ENCODE assay signal across 24 cellular contexts in the genomic region with DNA sequence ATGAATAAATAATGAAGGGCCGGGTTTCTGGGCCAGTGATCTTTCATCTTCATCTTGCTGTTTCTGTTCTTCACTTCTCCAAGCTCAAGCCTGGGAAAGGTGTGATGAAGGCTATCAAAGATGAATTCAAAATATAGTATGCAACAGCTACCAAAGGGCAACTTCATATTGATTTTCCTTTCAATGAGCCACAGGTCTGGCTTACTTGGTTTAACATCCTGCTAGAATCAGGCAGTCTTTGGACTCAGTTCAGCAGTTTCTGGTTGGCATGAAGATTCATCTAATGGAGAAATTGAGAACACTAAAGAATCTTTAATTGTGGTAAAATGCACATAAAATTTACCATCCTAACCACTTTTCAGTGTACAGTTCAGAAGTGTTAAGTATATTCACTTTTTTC. TPM values are rescaled to one million over a fixed set of nuclear protein-coding genes. Genes with fewer than 3 reads are reported as not detected.
A peak's percentile ranks its signal among the peaks of the same experiment; 100 is the strongest.
DNase-seq lines count a peak whose midpoint lies in the region; ATAC-seq and TF ChIP-seq lines count a peak whose summit lies in the region.
"Had no signal": no experiment of that assay in that cellular context is flagged by ENCODE, and none has a peak within 500 bp of the region (broad histone marks: within the 10 kb centered on the region; RNA-seq: fewer than 3 reads in every experiment).

No MANE protein-coding gene starts in this region.

- peaks cover 3% of the 10 kb centered on the region; the same call in 1 of the 2 replicates for H3F3A ChIP-seq in GM23338 (replicated peaks; ENCODE audit: low read depth)

- no peaks in the 10 kb centered on the region for H3K4me1 Mint-ChIP-seq in GM23338
- H3K4me1 Mint-ChIP-seq: CD8-positive, alpha-beta memory T cell had no signal

- peaks cover 20% of the 10 kb centered on the region for H3K9me3 Mint-ChIP-seq in GM23338
- H3K9me3 Mint-ChIP-seq: CD8-positive, alpha-beta memory T cell; HFFc6 had no signal

- H3K9ac ChIP-seq in Karpas-422 (ENCODE audit: low read length) = no peak overlapping the region
- H3K9ac ChIP-seq: BLaER1 treated with 17β-estradiol and CSF1 and Interleukin-3, amounts not matched to agents 10 nM and 100 nM had no signal

- TF ChIP-seq CTCF in GM23338 (conservative IDR thresholded peaks at IDR 0.05; ENCODE audit: low read depth in 2 of 2) = no peak
- TF ChIP-seq CTCF in OCI-LY7 (conservative IDR thresholded peaks at IDR 0.05; ENCODE audit: low read length) = no peak
- no peak for TF ChIP-seq CTCF in right lobe of liver (IDR thresholded peaks at IDR 0.05)
- no peak for TF ChIP-seq CTCF in osteoblast (IDR thresholded peaks at IDR 0.05; ENCODE audit: extremely low read depth, low read depth, low read length)

- H4K20me1 ChIP-seq in GM23338 (replicated peaks; ENCODE audit: insufficient read depth) = no peaks in the 10 kb centered on the region
- H4K20me1 ChIP-seq in Karpas-422 (ENCODE audit: insufficient read depth, low read depth, low read length) = no peaks in the 10 kb centered on the region
- H4K20me1 ChIP-seq in OCI-LY7 (ENCODE audit: insufficient read depth, low read length) = no peaks in the 10 kb centered on the region
- no peaks in the 10 kb centered on the region for H4K20me1 ChIP-seq in osteoblast (ENCODE audit: insufficient read depth, low read length)
- H4K20me1 ChIP-seq: BLaER1 treated with 17β-estradiol and CSF1 and Interleukin-3, amounts not matched to agents 10 nM and 100 nM had no signal

- H3K27ac ChIP-seq in GM23338 (ENCODE audit: low read depth) = no peak overlapping the region
- no peak overlapping the region for H3K27ac ChIP-seq in Karpas-422 (ENCODE audit: low read length)
- H3K27ac ChIP-seq in OCI-LY7 (ENCODE audit: low read depth, low read length, poor library complexity, severe bottlenecking) = no peak overlapping the region
- H3K27ac ChIP-seq in right lobe of liver = no peak overlapping the region
- no peak overlapping the region for H3K27ac ChIP-seq in osteoblast (ENCODE audit: low read depth, low read length)
- H3K27ac ChIP-seq: A549 had no signal

- no peak overlapping the region for H3K4me3 Mint-ChIP-seq in GM23338
- H3K4me3 Mint-ChIP-seq: CD14-positive monocyte; CD4-positive, alpha-beta T cell; CD8-positive, alpha-beta memory T cell; HFFc6 had no signal

- no peak for TF ChIP-seq POLR2A in right lobe of liver (IDR thresholded peaks at IDR 0.05)

- CTCF ChIA-PET in OCI-LY7 (lab: Charles Lee; ENCODE audit: unreplicated experiment) = no interaction called here

- ATAC-seq in GM23338 = no peak
- ATAC-seq in right lobe of liver = peak; percentile 47 to 73 (median 68)
- ATAC-seq in stimulated activated naive CD8-positive, alpha-beta T cell treated with anti-CD3 and anti-CD28 coated beads, Interleukin-15, Interleukin-2, amounts not matched to agents 100 U/mL and 50 U/mL, for 24 hours = no peak
- ATAC-seq: A549 had no signal

- WGBS in right lobe of liver (ENCODE audit: insufficient coverage, low coverage, low lambda C conversion rate, missing lambda C conversion rate) = 55% methylated on average over 1 of the region's 1 CpG

- H3K27me3 ChIP-seq in GM23338 (ENCODE audit: insufficient read depth) = no peaks in the 10 kb centered on the region
- H3K27me3 ChIP-seq in Karpas-422 (ENCODE audit: low read length) = no peaks in the 10 kb centered on the region
- no peaks in the 10 kb centered on the region for H3K27me3 ChIP-seq in right lobe of liver
- H3K27me3 ChIP-seq in osteoblast (ENCODE audit: insufficient read depth, low read length) = no peaks in the 10 kb centered on the region
- H3K27me3 ChIP-seq: BE2C; BLaER1 treated with 17β-estradiol and CSF1 and Interleukin-3, amounts not matched to agents 10 nM and 100 nM had no signal

- H3K79me2 ChIP-seq in GM23338 (replicated peaks; ENCODE audit: insufficient read depth) (no peaks in the 10 kb centered on the region), Karpas-422 (ENCODE audit: low read length) (no peaks in the 10 kb centered on the region), OCI-LY7 (ENCODE audit: insufficient read depth, low read depth, low read length) (no peaks in the 10 kb centered on the region), osteoblast (ENCODE audit: insufficient read depth, low read length) (no peaks in the 10 kb centered on the region)

- no peak overlapping the region for H3K4me2 ChIP-seq in GM23338
- H3K4me2 ChIP-seq in Karpas-422 (ENCODE audit: low read depth, low read length, poor library complexity, severe bottlenecking) = no peak overlapping the region
- peak overlapping the region; percentile 12; the same call in 1 of the 2 replicates for H3K4me2 ChIP-seq in OCI-LY7 (ENCODE audit: low read length)
- H3K4me2 ChIP-seq in osteoblast (ENCODE audit: insufficient read depth, low read length) = no peak overlapping the region
- H3K4me2 ChIP-seq: A549 had no signal

- H2AFZ ChIP-seq in GM23338 (peak overlapping the region; percentile 43; the same call in 1 of the 2 replicates), Karpas-422 (ENCODE audit: low read length) (no peak overlapping the region), OCI-LY7 (ENCODE audit: low read length) (peak overlapping the region; percentile 66; the same call in 1 of the 2 replicates), osteoblast (ENCODE audit: low read length) (no peak overlapping the region)

- DNase-seq in GM23338 (ENCODE audit: low spot score) = no peak
- peak; percentile 26 for DNase-seq in Karpas-422
- DNase-seq in OCI-LY7 (ENCODE audit: low spot score) = no peak
- no peak for DNase-seq in right lobe of liver
- DNase-seq in stimulated activated naive CD4-positive, alpha-beta T cell (lab: John Stamatoyannopoulos, UW) = no peak
- DNase-seq in stimulated activated naive CD8-positive, alpha-beta T cell treated with anti-CD3 and anti-CD28 coated beads, Interleukin-15, Interleukin-2, amounts not matched to agents 100 U/mL and 50 U/mL, for 24 hours = no peak
- no peak for DNase-seq in osteoblast (ENCODE audit: insufficient read length, low spot score, missing footprints)
- DNase-seq in activated naive CD4-positive, alpha-beta T cell treated with Interleukin-2 at 50 U/mL for 16 hours = no peak
- DNase-seq: 8988T; ACHN; AML-193; BE2C; Calu3; CD4-positive, alpha-beta T cell; CD8-positive, alpha-beta memory T cell; DMS53; DMS79 treated with DMSO at 0.1 percent for 48 hours; GF-D8; GOT3; HFFc6 had no signal

- POLR2A ChIA-PET in OCI-LY7 (lab: Charles Lee) = no interaction called here

- H3K4me3 ChIP-seq in GM23338 (no peak overlapping the region), Karpas-422 (ENCODE audit: low read length) (no peak overlapping the region), OCI-LY7 (ENCODE audit: low read depth, low read length, poor library complexity, severe bottlenecking) (no peak overlapping the region), right lobe of liver (no peak overlapping the region), osteoblast (ENCODE audit: insufficient read depth, low read length) (no peak overlapping the region)
- H3K4me3 ChIP-seq: A549; BLaER1 treated with 17β-estradiol and CSF1 and Interleukin-3, amounts not matched to agents 10 nM and 100 nM; HAP-1 had no signal

- intact Hi-C loops in OCI-LY7 (cut with micrococcal nuclease; ENCODE audit: unreplicated experiment) (no loop called here), right lobe of liver (cut with DNase I) (no loop called here)

- H3K4me1 ChIP-seq in GM23338 (ENCODE audit: insufficient read depth) = no peaks in the 10 kb centered on the region
- H3K4me1 ChIP-seq in Karpas-422 (ENCODE audit: low read length) = no peaks in the 10 kb centered on the region
- peaks cover 27% of the 10 kb centered on the region for H3K4me1 ChIP-seq in OCI-LY7 (ENCODE audit: insufficient read depth, low read length, poor library complexity, severe bottlenecking)
- H3K4me1 ChIP-seq in right lobe of liver = peaks cover 0 to 8% (median 0%) of the 10 kb centered on the region in 4 donors
- no peaks in the 10 kb centered on the region for H3K4me1 ChIP-seq in osteoblast (ENCODE audit: insufficient read depth, low read length)
- H3K4me1 ChIP-seq: A549, BE2C, HAP-1 had no signal

- 0 out of 3 replicates have a peak, but pooled peaks cover 4% of the 10 kb centered on the region for H3K36me3 Mint-ChIP-seq in GM23338 (ENCODE audit: low read depth)

- no TSS peak for BruUV-seq in OCI-LY7 (replicated peaks; lab: Mats Ljungman, UMichigan)

- no peak overlapping the region for H3K27ac Mint-ChIP-seq in GM23338
- H3K27ac Mint-ChIP-seq: CD4-positive, alpha-beta T cell had no signal

- H3K9me3 ChIP-seq in Karpas-422 (ENCODE audit: low read length) (peaks cover 5% of the 10 kb centered on the region; the same call in 1 of the 2 replicates), OCI-LY7 (ENCODE audit: low read length) (peaks cover 33% of the 10 kb centered on the region), right lobe of liver (no peaks in the 10 kb centered on the region), osteoblast (ENCODE audit: low read depth, low read length) (no peaks in the 10 kb centered on the region)
- H3K9me3 ChIP-seq: BE2C, HAP-1 had no signal

- no peaks in the 10 kb centered on the region for H3K27me3 Mint-ChIP-seq in GM23338 (ENCODE audit: insufficient read depth, low read depth, poor library complexity)
- H3K27me3 Mint-ChIP-seq: CD4-positive, alpha-beta T cell; CD8-positive, alpha-beta memory T cell had no signal

- H3K9me2 ChIP-seq in GM23338 (ENCODE audit: insufficient read depth) (0 out of 2 replicates have a peak, but pooled peaks cover 6% of the 10 kb centered on the region), Karpas-422 (replicated peaks; ENCODE audit: insufficient read depth, low read length) (no peaks in the 10 kb centered on the region), OCI-LY7 (ENCODE audit: insufficient read depth, low read length) (no peaks in the 10 kb centered on the region)

- H3K36me3 ChIP-seq in GM23338 (ENCODE audit: insufficient read depth) (no peaks in the 10 kb centered on the region), Karpas-422 (ENCODE audit: insufficient read depth, low read length) (no peaks in the 10 kb centered on the region), OCI-LY7 (ENCODE audit: insufficient read depth, low read length) (peaks cover 17% of the 10 kb centered on the region; the same call in 1 of the 2 replicates), right lobe of liver (no peaks in the 10 kb centered on the region), osteoblast (ENCODE audit: insufficient read depth, low read length) (no peaks in the 10 kb centered on the region)
- H3K36me3 ChIP-seq: BE2C, HAP-1 had no signal

TF ChIP-seq in GM23338, 12 proteins besides CTCF, POLR2A, EP300 and RAD21 (continues in another document):
- TF ChIP-seq STAT1 (IDR thresholded peaks at IDR 0.05; ENCODE audit: unreplicated experiment) = no peak
- no peak for TF ChIP-seq EZH2phosphoT487 (IDR thresholded peaks at IDR 0.05; ENCODE audit: unreplicated experiment)

RNA-seq across cellular contexts. Expression of a gene that starts 43.3 kb away (rescaled TPM):
- 13.1 and 18.2 TPM in 2 replicates for total RNA-seq in GM23338 (2014; rRNA removed; shearing (Covaris generic))
- 14.1 TPM in 2 replicates for polyA plus RNA-seq in GM23338 (2016; fragmentation: Nextera tagmentation; extraction: Ambion mirVana)
- total RNA-seq in Karpas-422 (2014; rRNA removed; shearing (Covaris generic); ENCODE audit: low replicate concordance) = 0.76 and 6.3 TPM in 2 replicates
- total RNA-seq in OCI-LY7 (2014; rRNA removed; shearing (Covaris generic)) = 11.8 and 14.1 TPM in 2 replicates
- 26.6 and 33.3 TPM in 2 replicates for total RNA-seq in OCI-LY7 (2022)
- 10 to 100 TPM; 23.4 to 83.1 (median 44.4) TPM for total RNA-seq in right lobe of liver
- total RNA-seq in osteoblast = 51.9 and 55.0 TPM in 2 replicates

Comparison
In these comparisons a context has a peak if more than half of its experiments do, and no peak if none do; other contexts are left out.
1. ATAC-seq: peak in right lobe of liver (4 of 4); none in GM23338 (single experiment) and stimulated activated naive CD8-positive, alpha-beta T cell treated with anti-CD3 and anti-CD28 coated beads, Interleukin-15, Interleukin-2, amounts not matched to agents 100 U/mL and 50 U/mL, for 24 hours (single experiment).
2. H2AFZ ChIP-seq: peak in GM23338 (single experiment) and OCI-LY7 (single experiment); none in Karpas-422 (single experiment) and osteoblast (single experiment).